In genomic region chr19:17294051-17294891, GRCh38 we compare ENCODE assay signal across 8 cellular contexts. TPM values are rescaled to one million over a fixed set of nuclear protein-coding genes. Genes with fewer than 3 reads are reported as not detected.
A peak's percentile ranks its signal among the peaks of the same experiment; 100 is the strongest.
DNase-seq lines count a peak whose midpoint lies in the region; ATAC-seq, FAIRE-seq and TF ChIP-seq lines count a peak whose summit lies in the region.

No MANE protein-coding gene starts in this region.

- H3K27ac ChIP-seq in esophagus muscularis mucosa (replicated peaks in 1 of 4) = no peak overlapping the region
- no peak overlapping the region for H3K27ac ChIP-seq in upper lobe of right lung

- H3K4me1 ChIP-seq in esophagus muscularis mucosa (peaks cover 0 to 30% (median 19%) of the 10 kb centered on the region in 4 donors), upper lobe of right lung (peaks cover 8% of the 10 kb centered on the region)

- H3K4me3 ChIP-seq in esophagus muscularis mucosa = no peak overlapping the region
- no peak overlapping the region for H3K4me3 ChIP-seq in upper lobe of right lung

- 75% methylated on average over 36 of the region's 48 CpGs for WGBS in esophagus muscularis mucosa

- ATAC-seq in WTC11 (peak; percentile 4; the same call in 1 of the 2 replicates), upper lobe of right lung (peak; percentile 51), HG03469 (IDR thresholded peaks at IDR 0.05; ENCODE audit: unreplicated experiment) (no peak)

- H3K36me3 ChIP-seq in esophagus muscularis mucosa (peaks cover 3 to 28% (median 18%) of the 10 kb centered on the region in 4 donors), upper lobe of right lung (no peaks in the 10 kb centered on the region)

- CTCF ChIA-PET in WTC11 (lab: Charles Lee) = interaction anchor here (0.5 to 3.3 kb wide), 10 partner anchors 8 to 510 kb away, joined by 3 to 60 read pairs (median 4); partner anchors contain the start of genes CCDC194, DDA1 and MRPL34

- H3K9me3 ChIP-seq in esophagus muscularis mucosa (peaks cover 0 to 5% (median 0%) of the 10 kb centered on the region in 4 donors), upper lobe of right lung (no peaks in the 10 kb centered on the region)

- peak overlapping the region; percentile 59 for H3K4me3 Mint-ChIP-seq in WTC11

- no peak for TF ChIP-seq EP300 in esophagus muscularis mucosa (IDR thresholded peaks at IDR 0.05)

- intact Hi-C loops in esophagus muscularis mucosa (cut with DNase I) = loop anchor here (5.0 kb wide), 1 partner anchor 98 kb away; the partner anchor contains the start of gene CCDC194
- intact Hi-C loops in upper lobe of right lung (cut with DNase I) = no loop called here

- TF ChIP-seq CTCF in WTC11 (IDR thresholded peaks at IDR 0.05) (no peak), esophagus muscularis mucosa (IDR thresholded peaks at IDR 0.05) (no peak), upper lobe of right lung (IDR thresholded peaks at IDR 0.05) (no peak)

- no peaks in the 10 kb centered on the region for H3K27me3 ChIP-seq in esophagus muscularis mucosa
- no peaks in the 10 kb centered on the region for H3K27me3 ChIP-seq in upper lobe of right lung

- DNase-seq in 8988T (peak; percentile 70), H54 (ENCODE audit: insufficient read length, low spot score) (peak; percentile 69), WTC11 (ENCODE audit: low spot score) (peak; percentile 91), esophagus muscularis mucosa (ENCODE audit: extremely low spot score) (peak; percentile 70), upper lobe of right lung (peak; percentile 77), NCI-H510A treated with DMSO at 0.1 percent for 48 hours (lab: John Stamatoyannopoulos, UW) (no peak), NCI-H226 (no peak)

- H3K36me3 Mint-ChIP-seq in WTC11 = peaks cover 27% of the 10 kb centered on the region

- TF ChIP-seq POLR2A in H54 (IDR thresholded peaks at IDR 0.05; ENCODE audit: low read depth, low read length) (no peak), esophagus muscularis mucosa (IDR thresholded peaks at IDR 0.05; ENCODE audit: low read depth) (no peak)

- H3K27ac Mint-ChIP-seq in WTC11 = peak overlapping the region; percentile 68; the same call in 1 of the 2 replicates

- H3K4me1 Mint-ChIP-seq in WTC11 = peaks cover 10% of the 10 kb centered on the region

- H3K9me3 Mint-ChIP-seq in WTC11 = peaks cover 5% of the 10 kb centered on the region

- no peaks in the 10 kb centered on the region; the same call in 1 of the 2 replicates for H3K27me3 Mint-ChIP-seq in WTC11 (ENCODE audit: low read depth)

- no peak for FAIRE-seq in H54 (lab: Jason Lieb, UNC)

- POLR2A ChIA-PET in WTC11 (lab: Charles Lee) = interaction anchor here (0.5 to 1.8 kb wide), 3 partner anchors 11 to 18 kb away, joined by 3 to 10 read pairs (median 7); partner anchors contain the start of gene DDA1

TF ChIP-seq in WTC11, 78 proteins besides CTCF, POLR2A, EP300 and RAD21:
- TF ChIP-seq PRRX2 (CRISPR knock-in tag; IDR thresholded peaks at IDR 0.05) = no peak
- no peak for TF ChIP-seq ATF1 (CRISPR knock-in tag; IDR thresholded peaks at IDR 0.05)
- TF ChIP-seq ZNF317 (CRISPR knock-in tag; IDR thresholded peaks at IDR 0.05; ENCODE audit: borderline replicate concordance, low read depth) = no peak
- TF ChIP-seq FOXP4 (CRISPR knock-in tag; IDR thresholded peaks at IDR 0.05) = 0 out of 2 replicates have a peak, but pooled peaks have one; percentile 44
- TF ChIP-seq SP1 (CRISPR knock-in tag; conservative IDR thresholded peaks at IDR 0.05) = peak; percentile 86
- TF ChIP-seq KAT7 (CRISPR knock-in tag; IDR thresholded peaks at IDR 0.05; ENCODE audit: borderline replicate concordance) = no peak
- no peak for TF ChIP-seq OVOL2 (CRISPR knock-in tag; IDR thresholded peaks at IDR 0.05; ENCODE audit: borderline replicate concordance)
- TF ChIP-seq ZNF425 (CRISPR knock-in tag; conservative IDR thresholded peaks at IDR 0.05) = no peak

RNA-seq across cellular contexts. Expression of gene ABHD8, which starts 9.0 kb away (rescaled TPM):
- total RNA-seq in WTC11 (2021) (13.2 to 18.1 TPM (median 17.6 TPM) in 3 replicates), esophagus muscularis mucosa (10 to 100 TPM; 14.7 to 35.4 (median 28.1) TPM), upper lobe of right lung (17.1 TPM)

RNA-seq across cellular contexts. Expression of gene MRPL34, which starts 11.4 kb away (rescaled TPM):
- total RNA-seq in WTC11 (2021) (117 to 130 TPM (median 122 TPM) in 3 replicates), esophagus muscularis mucosa (100 to 1,000 TPM; 131 to 173 (median 147) TPM), upper lobe of right lung (84.9 TPM)

RNA-seq across cellular contexts. Expression of gene ANKLE1, which starts 12.6 kb away (rescaled TPM):
- total RNA-seq in WTC11 (2021) = 9.1 to 12.9 TPM (median 10.2 TPM) in 3 replicates
- total RNA-seq in esophagus muscularis mucosa = 1 to 10 TPM in 2 of 4 donors, under 1 TPM in 2; under 0.01 to 3.0 (median 0.88) TPM
- total RNA-seq in upper lobe of right lung = 0.64 TPM

RNA-seq across cellular contexts. Expression of gene DDA1, which starts 15.1 kb away (rescaled TPM):
- total RNA-seq in WTC11 (2021) = 36.2 to 42.8 TPM (median 37.0 TPM) in 3 replicates
- 10 to 100 TPM; 12.0 to 25.4 (median 20.9) TPM for total RNA-seq in esophagus muscularis mucosa
- total RNA-seq in upper lobe of right lung = 30.4 TPM

RNA-seq across cellular contexts. Expression of gene BABAM1, which starts 27.0 kb away (rescaled TPM):
- total RNA-seq in WTC11 (2021) (139 to 147 TPM (median 146 TPM) in 3 replicates), esophagus muscularis mucosa (10 to 100 TPM; 72.2 to 92.3 (median 82.5) TPM), upper lobe of right lung (67.9 TPM)

Comparison
In these comparisons a context has a peak if more than half of its experiments do, and no peak if none do; other contexts are left out.
1. DNase-seq: peak in 8988T (single experiment), H54 (single experiment), WTC11 (single experiment), esophagus muscularis mucosa (single experiment) and upper lobe of right lung (single experiment); none in NCI-H510A treated with DMSO at 0.1 percent for 48 hours (single experiment) and NCI-H226 (single experiment).